8 cellular contexts compared by ENCODE assay signal in the genomic region with DNA sequence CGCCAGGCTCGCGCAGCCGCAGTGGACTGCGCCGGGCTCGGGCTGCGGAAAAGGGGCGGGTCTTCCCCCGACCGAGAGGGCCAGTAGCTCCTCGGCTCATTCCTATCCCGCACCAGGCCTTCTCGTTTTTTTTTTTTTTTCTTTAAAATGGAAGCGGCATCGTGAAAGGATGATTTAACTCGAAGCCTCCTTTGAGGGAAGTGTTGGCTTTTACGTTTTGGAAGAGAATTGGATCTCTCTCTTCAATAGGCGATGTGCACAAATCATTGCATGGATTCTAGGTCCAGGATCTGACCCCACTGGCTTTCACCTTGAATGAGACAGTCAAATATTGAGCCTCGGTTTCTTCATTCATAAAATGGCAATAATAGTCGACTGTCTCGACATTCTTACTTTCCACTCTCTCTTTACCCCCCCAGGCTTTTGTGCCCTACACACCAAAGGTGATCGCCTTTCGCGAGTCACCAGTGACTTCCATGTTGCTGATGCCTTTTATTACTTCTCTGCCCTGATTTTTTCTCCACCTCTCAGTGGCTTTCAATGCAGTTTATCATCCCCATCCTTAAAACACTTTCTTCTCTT. TPM values are rescaled to one million over a fixed set of nuclear protein-coding genes. Genes with fewer than 3 reads are reported as not detected.
A peak's percentile ranks its signal among the peaks of the same experiment; 100 is the strongest.
DNase-seq lines count a peak whose midpoint lies in the region; ATAC-seq, FAIRE-seq and TF ChIP-seq lines count a peak whose summit lies in the region.

No MANE protein-coding gene starts in this region.

- DNase-seq in DMS153 (lab: John Stamatoyannopoulos, UW) (peak; percentile 60), H7 (peak; percentile 95), RPMI7951 (ENCODE audit: low read depth) (peak; percentile 71), H1 (ENCODE audit: low read depth in 1 of 2, low spot score in 2 of 2) (no peak), NCI-H146 treated with DMSO at 0.1 percent for 48 hours (lab: John Stamatoyannopoulos, UW; ENCODE audit: unreplicated experiment) (no peak), activated gamma-delta T cell (lab: John Stamatoyannopoulos, UW) (no peak)
- DNase-seq in natural killer cell treated with Interleukin-12 subunit alpha and Interleukin-12 subunit beta and Interleukin-15 and Interleukin-18, amount 100 ng/mL, for 72 hours (ENCODE audit: low spot score): no peak

- no peak overlapping the region for H3K9ac ChIP-seq in H1 (replicated peaks in 1 of 4; ENCODE audit: extremely low read depth in 1 of 4, low read depth in 3 of 4, low read length in 3 of 4)

- TF ChIP-seq CTCF in H1 (IDR thresholded peaks at IDR 0.05; ENCODE audit: control extremely low read depth in 1 of 3, insufficient read depth in 1 of 3, low read depth in 1 of 3, low read length in 3 of 3): no peak

- TF ChIP-seq POLR2A in H1 (IDR thresholded peaks at IDR 0.05; ENCODE audit: control extremely low read depth in 1 of 2, low read depth in 2 of 2, low read length in 2 of 2): no peak

- peaks cover 0 to 6% (median 4%) of the 10 kb centered on the region in 4 experiments; a peak in 4 of 7 replicates for H3K4me1 ChIP-seq in H1 (replicated peaks in 1 of 4; ENCODE audit: control insufficient read depth in 3 of 4, insufficient read depth in 4 of 4, low read length in 3 of 4)

- H3K36me3 ChIP-seq in H7 (replicated peaks; ENCODE audit: control insufficient read depth, insufficient read depth, low read length) (no peaks in the 10 kb centered on the region), H1 (ENCODE audit: control insufficient read depth in 2 of 4, insufficient read depth in 4 of 4, low read length in 3 of 4) (no peaks in the 10 kb centered on the region; a peak in 1 of 8 replicates)

- H4K8ac ChIP-seq in H1 (ENCODE audit: extremely low read depth, insufficient read depth, low read length): no peak overlapping the region; the same call in 1 of the 2 replicates

- no peak overlapping the region for H2BK15ac ChIP-seq in H1 (ENCODE audit: low read length)

- 0 out of 4 replicates have a peak, but pooled peaks cover 0 to 5% of the 10 kb centered on the region in 2 experiments for H3K79me2 ChIP-seq in H1 (ENCODE audit: control insufficient read depth in 1 of 2, insufficient read depth in 2 of 2, low read length in 2 of 2)

- FAIRE-seq in H1 (lab: Jason Lieb, UNC): no peak

- no peak overlapping the region for H2BK120ac ChIP-seq in H1 (replicated peaks; ENCODE audit: low read depth, low read length)

- CTCF ChIA-PET in H1 (lab: Charles Lee; ENCODE audit: partially characterized antibody): interaction anchor here (0.6 to 1.5 kb wide), 2 partner anchors 14 to 1939 kb away, joined by 3 to 5 read pairs; no protein-coding TSS in a partner anchor

- POLR2A ChIA-PET in H1 (lab: Charles Lee; ENCODE audit: partially characterized antibody): interaction anchor here (0.7 to 1.1 kb wide), 2 partner anchors 10 to 12 kb away, joined by 3 to 4 read pairs; no protein-coding TSS in a partner anchor

- H3K27ac Mint-ChIP-seq in natural killer cell treated with Interleukin-12 subunit alpha and Interleukin-12 subunit beta and Interleukin-15 and Interleukin-18, amount 100 ng/mL, for 72 hours: peak overlapping the region; percentile 43 to 55

- peak overlapping the region; percentile 60 for H2AFZ ChIP-seq in H1 (ENCODE audit: low read length)

- no peak overlapping the region for H3K18ac ChIP-seq in H1 (ENCODE audit: extremely low read depth, low read length)

- H3K27me3 ChIP-seq in H7 (ENCODE audit: control insufficient read depth, insufficient read depth, low read length): peaks cover 12% of the 10 kb centered on the region
- peaks cover 6 to 13% (median 11%) of the 10 kb centered on the region in 4 experiments for H3K27me3 ChIP-seq in H1 (replicated peaks in 1 of 4; ENCODE audit: control insufficient read depth in 3 of 4, extremely low read depth in 1 of 4, insufficient read depth in 3 of 4, low read length in 3 of 4)

- 22% methylated on average over 25 of the region's 25 CpGs; no CpG with 5 or more reads in 1 of the 2 experiments for WGBS in H1 (ENCODE audit: extremely low coverage in 1 of 2, insufficient coverage in 1 of 2, insufficient read length in 1 of 2, insufficient replicate concordance in 2 of 2, low coverage in 1 of 2, low lambda C conversion rate in 2 of 2, missing lambda C conversion rate in 1 of 2), 2 experiments

- H3K4me3 ChIP-seq in H7 (ENCODE audit: insufficient read depth, low read depth, low read length): peak overlapping the region; percentile 82
- H3K4me3 ChIP-seq in H1 (ENCODE audit: extremely low read depth in 1 of 4, insufficient read depth in 2 of 4, low read depth in 3 of 4, low read length in 4 of 4): peak overlapping the region; percentile 66 to 90 (median 71)

- H3K14ac ChIP-seq in H1 (ENCODE audit: insufficient read length): no peak overlapping the region

- no peak overlapping the region for H3K4ac ChIP-seq in H1 (replicated peaks; ENCODE audit: insufficient read length, low read depth, low read length)

- peaks cover 8% of the 10 kb centered on the region; the same call in 1 of the 2 replicates for H3K23me2 ChIP-seq in H1 (ENCODE audit: low read depth, low read length)

- H3K4me2 ChIP-seq in H1 (ENCODE audit: insufficient read depth in 1 of 2, low read depth in 2 of 2, low read length in 2 of 2): peak overlapping the region; percentile 90 to 94

- H4K20me1 ChIP-seq in H1 (replicated peaks in 1 of 2; ENCODE audit: control insufficient read depth in 1 of 2, insufficient read depth in 2 of 2, low read length in 2 of 2): peaks cover 0 to 2% of the 10 kb centered on the region in 2 experiments

- peaks cover 20 to 29% of the 10 kb centered on the region in 2 donors for H3K4me1 Mint-ChIP-seq in natural killer cell treated with Interleukin-12 subunit alpha and Interleukin-12 subunit beta and Interleukin-15 and Interleukin-18, amount 100 ng/mL, for 72 hours (ENCODE audit: low read depth in 2 of 2)

- H3K27ac ChIP-seq in H1 (ENCODE audit: low read depth, low read length): no peak overlapping the region

- H3K9me3 Mint-ChIP-seq in natural killer cell treated with Interleukin-12 subunit alpha and Interleukin-12 subunit beta and Interleukin-15 and Interleukin-18, amount 100 ng/mL, for 72 hours: peaks cover 2% of the 10 kb centered on the region

- no peaks in the 10 kb centered on the region for H3K36me3 Mint-ChIP-seq in natural killer cell treated with Interleukin-12 subunit alpha and Interleukin-12 subunit beta and Interleukin-15 and Interleukin-18, amount 100 ng/mL, for 72 hours

- TF ChIP-seq RAD21 in H1 (IDR thresholded peaks at IDR 0.05 in 1 of 2, conservative IDR thresholded peaks at IDR 0.05 in 1 of 2; ENCODE audit: low read depth in 2 of 2, low read length in 2 of 2): no peak

- no peak for TF ChIP-seq EP300 in H1 (IDR thresholded peaks at IDR 0.05; ENCODE audit: borderline replicate concordance in 1 of 2, low read depth in 2 of 2, low read length in 2 of 2)

- H4K5ac ChIP-seq in H1 (ENCODE audit: insufficient read length, low read depth, low read length): no peak overlapping the region

- no peak overlapping the region for H4K91ac ChIP-seq in H1 (replicated peaks; ENCODE audit: insufficient read length, low read length)

- H2BK5ac ChIP-seq in H1 (ENCODE audit: low read depth, low read length): no peak overlapping the region

- no peak overlapping the region for H3K56ac ChIP-seq in H1 (replicated peaks; ENCODE audit: insufficient read length, low read depth, low read length)

- peak overlapping the region; percentile 77 for H3K4me3 Mint-ChIP-seq in natural killer cell treated with Interleukin-12 subunit alpha and Interleukin-12 subunit beta and Interleukin-15 and Interleukin-18, amount 100 ng/mL, for 72 hours

- H2BK20ac ChIP-seq in H1 (ENCODE audit: low read length): no peak overlapping the region

- H3K9me3 ChIP-seq in H1 (ENCODE audit: insufficient read depth in 2 of 2, low read depth in 1 of 2, low read length in 1 of 2): no peaks in the 10 kb centered on the region

- H2AK5ac ChIP-seq in H1 (ENCODE audit: low read depth, low read length): no peak overlapping the region

- no peak for ATAC-seq in natural killer cell treated with Interleukin-12 subunit alpha and Interleukin-12 subunit beta and Interleukin-15 and Interleukin-18, amount 100 ng/mL, for 72 hours
- no peak for ATAC-seq in HG03135 (IDR thresholded peaks at IDR 0.05; ENCODE audit: unreplicated experiment)

- no peaks in the 10 kb centered on the region for H3K79me1 ChIP-seq in H1 (ENCODE audit: low read depth, low read length)

- peaks cover 5 to 7% of the 10 kb centered on the region in 2 donors for H3K27me3 Mint-ChIP-seq in natural killer cell treated with Interleukin-12 subunit alpha and Interleukin-12 subunit beta and Interleukin-15 and Interleukin-18, amount 100 ng/mL, for 72 hours

- no peak overlapping the region for H3K23ac ChIP-seq in H1 (ENCODE audit: insufficient read length)

- H2BK12ac ChIP-seq in H1 (ENCODE audit: low read depth, low read length): no peak overlapping the region

TF ChIP-seq in H1, 55 proteins besides CTCF, POLR2A, EP300 and RAD21 (continues in another document):
- TF ChIP-seq NRF1 (IDR thresholded peaks at IDR 0.05; ENCODE audit: low read depth, low read length) (peak; percentile 78), NANOG (IDR thresholded peaks at IDR 0.05; ENCODE audit: insufficient read depth, low read depth, low read length, poor library complexity, severe bottlenecking) (no peak)
- TF ChIP-seq, protein P1, sequence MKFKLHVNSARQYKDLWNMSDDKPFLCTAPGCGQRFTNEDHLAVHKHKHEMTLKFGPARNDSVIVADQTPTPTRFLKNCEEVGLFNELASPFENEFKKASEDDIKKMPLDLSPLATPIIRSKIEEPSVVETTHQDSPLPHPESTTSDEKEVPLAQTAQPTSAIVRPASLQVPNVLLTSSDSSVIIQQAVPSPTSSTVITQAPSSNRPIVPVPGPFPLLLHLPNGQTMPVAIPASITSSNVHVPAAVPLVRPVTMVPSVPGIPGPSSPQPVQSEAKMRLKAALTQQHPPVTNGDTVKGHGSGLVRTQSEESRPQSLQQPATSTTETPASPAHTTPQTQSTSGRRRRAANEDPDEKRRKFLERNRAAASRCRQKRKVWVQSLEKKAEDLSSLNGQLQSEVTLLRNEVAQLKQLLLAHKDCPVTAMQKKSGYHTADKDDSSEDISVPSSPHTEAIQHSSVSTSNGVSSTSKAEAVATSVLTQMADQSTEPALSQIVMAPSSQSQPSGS (IDR thresholded peaks at IDR 0.05; ENCODE audit: low read length): no peak

RNA-seq across cellular contexts. Expression of gene DTNBP1, which starts 0.3 kb away (rescaled TPM):
- total RNA-seq in H7 (2014; rRNA removed; shearing (Covaris generic)): 3.7 and 4.2 TPM in 2 replicates
- 5.5 and 6.4 TPM in 2 replicates for total RNA-seq in RPMI7951 (2014; rRNA removed; shearing (Covaris generic))
- total RNA-seq in H1 (2021; fragmentation: NEBNext Ultra II Directional; extraction: Animal tissue kit (Norgen Biotek cat#: 25700)): 13.5 and 13.9 TPM in 2 replicates
- 16.8 and 22.1 TPM in 2 replicates for polyA plus RNA-seq in H1 (2011; rRNA removed)
- 16.9 TPM for polyA plus RNA-seq in H1 (2011; cell fraction: cytosol; rRNA removed)
- 21.6 TPM for polyA plus RNA-seq in H1 (2011; cell fraction: nucleus; rRNA removed)
- 12.6 to 16.3 TPM (median 14.1 TPM) in 4 replicates for polyA plus RNA-seq in H1 (2012, experiment 1 of 2)
- polyA plus RNA-seq in H1 (2012, experiment 2 of 2): 11.7 TPM
- 7.4 TPM for polyA plus RNA-seq in H1 (2013, experiment 1 of 2)
- polyA plus RNA-seq in H1 (2013, experiment 2 of 2): 7.9 TPM
- polyA minus RNA-seq in H1 (2011; rRNA and poly(A)+ RNA removed): 10.5 and 13.8 TPM in 2 replicates
- 8.7 TPM for polyA minus RNA-seq in H1 (2011; cell fraction: cytosol; rRNA and poly(A)+ RNA removed)
- 15.4 TPM for polyA minus RNA-seq in H1 (2011; cell fraction: nucleus; rRNA and poly(A)+ RNA removed)
- 10 to 100 TPM; 21.5 to 32.6 TPM for total RNA-seq in natural killer cell treated with Interleukin-12 subunit alpha and Interleukin-12 subunit beta and Interleukin-15 and Interleukin-18, amount 100 ng/mL, for 72 hours

Comparison
In these comparisons a context has a peak if more than half of its experiments do, and no peak if none do; other contexts are left out.
1. DNase-seq: peak in DMS153 (single experiment), H7 (single experiment) and RPMI7951 (single experiment); none in H1 (0 of 2), natural killer cell treated with Interleukin-12 subunit alpha and Interleukin-12 subunit beta and Interleukin-15 and Interleukin-18, amount 100 ng/mL, for 72 hours (single experiment), NCI-H146 treated with DMSO at 0.1 percent for 48 hours (single experiment) and activated gamma-delta T cell (single experiment).